In genomic region chrX:79096339-79096638, GRCh38 we compare ENCODE assay signal across 14 cellular contexts. TPM values are rescaled to one million over a fixed set of nuclear protein-coding genes. Genes with fewer than 3 reads are reported as not detected.
A peak's percentile ranks its signal among the peaks of the same experiment; 100 is the strongest.
DNase-seq lines count a peak whose midpoint lies in the region; ATAC-seq, FAIRE-seq and TF ChIP-seq lines count a peak whose summit lies in the region.
"Had no signal": no experiment of that assay in that cellular context is flagged by ENCODE, and none has a peak within 500 bp of the region (broad histone marks: within the 10 kb centered on the region; RNA-seq: fewer than 3 reads in every experiment).

No MANE protein-coding gene starts in this region.

- peak overlapping the region; percentile 100 for H3K27ac ChIP-seq in SK-N-MC
- no peak overlapping the region for H3K27ac ChIP-seq in GM12878 (ENCODE audit: control insufficient read depth, insufficient read depth)
- H3K27ac ChIP-seq: lower lobe of right lung, SJCRH30 had no signal

- no peak for TF ChIP-seq RAD21 in GM12878 (IDR thresholded peaks at IDR 0.05; ENCODE audit: insufficient read depth, low read depth, low read length)

- peak overlapping the region; percentile 49 for H3K4me3 ChIP-seq in SK-N-MC
- no peak overlapping the region for H3K4me3 ChIP-seq in GM12878
- H3K4me3 ChIP-seq: lower lobe of right lung, SJCRH30 had no signal

- no peaks in the 10 kb centered on the region for H3K79me2 ChIP-seq in GM12878 (ENCODE audit: control insufficient read depth, insufficient read depth, low read length)

- DNase-seq in activated T-cell treated with anti-CD3 and anti-CD28 coated beads, Interleukin-2, amount 50 U/mL, for 24 hours: no peak
- DNase-seq in activated T-cell treated with anti-CD3 and anti-CD28 coated beads for 4 hours (no peak), SK-N-MC (ENCODE audit: low read depth, low spot score) (no peak), GM12878 (ENCODE audit: low read depth, low spot score) (no peak), foreskin melanocyte (no peak), NCI-H2081 (lab: John Stamatoyannopoulos, UW) (no peak)
- no peak for DNase-seq in stimulated activated naive B cell treated with anti-CD40 and anti-IgM and Interleukin-4, amounts not matched to agents 10 μg/mL and 1 μg/mL and 100 μg/mL, for 72 hours
- DNase-seq: lower lobe of right lung, right cardiac atrium, SJCRH30 had no signal

- H3K4me1 ChIP-seq in GM12878 (ENCODE audit: control insufficient read depth, insufficient read depth, low read length): no peaks in the 10 kb centered on the region
- H3K4me1 ChIP-seq: lower lobe of right lung, SJCRH30 had no signal

- intact Hi-C loops in GM12878 (cut with micrococcal nuclease; ENCODE audit: unreplicated experiment): no loop called here

- no peak for TF ChIP-seq POLR2A in GM12878 (IDR thresholded peaks at IDR 0.05; ENCODE audit: low read depth, low read length)

- RAD21 ChIA-PET in GM12878 (lab: Charles Lee; ENCODE audit: unreplicated experiment): no interaction called here

- H3K9ac ChIP-seq in SK-N-MC (ENCODE audit: insufficient read length) (peak overlapping the region; percentile 81), GM12878 (ENCODE audit: control insufficient read depth, insufficient read depth, low read length) (no peak overlapping the region)

- TF ChIP-seq EP300 in GM12878 (IDR thresholded peaks at IDR 0.05; ENCODE audit: borderline replicate concordance in 1 of 2, control insufficient read depth in 1 of 2, low read depth in 2 of 2, low read length in 2 of 2): no peak

- H3K27me3 Mint-ChIP-seq in activated T-cell treated with anti-CD3 and anti-CD28 coated beads, Interleukin-2, amount 50 U/mL, for 24 hours: peaks cover 5% of the 10 kb centered on the region
- no peaks in the 10 kb centered on the region for H3K27me3 Mint-ChIP-seq in stimulated activated naive B cell treated with anti-CD40 and anti-IgM and Interleukin-4, amounts not matched to agents 10 μg/mL and 1 μg/mL and 100 μg/mL, for 72 hours
- H3K27me3 Mint-ChIP-seq: brain had no signal

- H3K36me3 ChIP-seq in SK-N-MC (ENCODE audit: insufficient read depth, low read length) (no peaks in the 10 kb centered on the region), GM12878 (ENCODE audit: control insufficient read depth in 2 of 2, insufficient read depth in 2 of 2, low read length in 1 of 2) (no peaks in the 10 kb centered on the region)
- H3K36me3 ChIP-seq: lower lobe of right lung, SJCRH30 had no signal

- H3K36me3 Mint-ChIP-seq in activated T-cell treated with anti-CD3 and anti-CD28 coated beads, Interleukin-2, amount 50 U/mL, for 24 hours (ENCODE audit: low read depth): no peaks in the 10 kb centered on the region
- no peaks in the 10 kb centered on the region for H3K36me3 Mint-ChIP-seq in stimulated activated naive B cell treated with anti-CD40 and anti-IgM and Interleukin-4, amounts not matched to agents 10 μg/mL and 1 μg/mL and 100 μg/mL, for 72 hours
- H3K36me3 Mint-ChIP-seq: brain had no signal

- POLR2A ChIA-PET in GM12878 (lab: Charles Lee): no interaction called here

- H3K4me1 Mint-ChIP-seq in activated T-cell treated with anti-CD3 and anti-CD28 coated beads, Interleukin-2, amount 50 U/mL, for 24 hours (ENCODE audit: low read depth): peaks cover 73% of the 10 kb centered on the region
- H3K4me1 Mint-ChIP-seq in stimulated activated naive B cell treated with anti-CD40 and anti-IgM and Interleukin-4, amounts not matched to agents 10 μg/mL and 1 μg/mL and 100 μg/mL, for 72 hours: peaks cover 10 to 40% of the 10 kb centered on the region in 2 donors
- H3K4me1 Mint-ChIP-seq: brain had no signal

- peak overlapping the region; percentile 46 for H2AFZ ChIP-seq in GM12878 (ENCODE audit: control insufficient read depth, low read depth, low read length)

- no peaks in the 10 kb centered on the region for H4K20me1 ChIP-seq in GM12878 (ENCODE audit: control insufficient read depth, insufficient read depth)

- CTCF ChIA-PET in GM12878 (lab: Yijun Ruan, JAX): no interaction called here

- no TSS peak for BruUV-seq in GM12878 (replicated peaks; lab: Mats Ljungman, UMichigan)

- no peak overlapping the region for H3K4me2 ChIP-seq in GM12878 (ENCODE audit: control insufficient read depth, insufficient read depth)

- no peak for TF ChIP-seq CTCF in GM12878 (IDR thresholded peaks at IDR 0.05 in 2 of 3, conservative IDR thresholded peaks at IDR 0.05 in 1 of 3; ENCODE audit: control insufficient read depth in 2 of 3, extremely low read depth in 1 of 3, insufficient read depth in 1 of 3, low read depth in 3 of 3, low read length in 3 of 3)

- H3K9me3 Mint-ChIP-seq in activated T-cell treated with anti-CD3 and anti-CD28 coated beads, Interleukin-2, amount 50 U/mL, for 24 hours: peaks cover 4% of the 10 kb centered on the region
- H3K9me3 Mint-ChIP-seq in stimulated activated naive B cell treated with anti-CD40 and anti-IgM and Interleukin-4, amounts not matched to agents 10 μg/mL and 1 μg/mL and 100 μg/mL, for 72 hours: peaks cover 0 to 4% of the 10 kb centered on the region in 2 donors
- H3K9me3 Mint-ChIP-seq: brain had no signal

- ATAC-seq in GM12878 (no peak), GM19397 (IDR thresholded peaks at IDR 0.05; ENCODE audit: unreplicated experiment) (no peak)
- ATAC-seq in stimulated activated naive B cell treated with anti-CD40 and anti-IgM and Interleukin-4, amounts not matched to agents 10 μg/mL and 1 μg/mL and 100 μg/mL, for 72 hours (replicated peaks): no peak

- FAIRE-seq in GM12878 (lab: Jason Lieb, UNC): no peak
- FAIRE-seq: G401.6, TTC549 had no signal

- no peaks in the 10 kb centered on the region for H3K27me3 ChIP-seq in GM12878 (replicated peaks in 1 of 2; ENCODE audit: control insufficient read depth in 2 of 2, insufficient read depth in 2 of 2, low read length in 1 of 2)
- H3K27me3 ChIP-seq: SJCRH30 had no signal

- in situ Hi-C loops in GM12878 (cut with MboI): no loop called here

- peak overlapping the region; percentile 45 for H3K4me3 Mint-ChIP-seq in activated T-cell treated with anti-CD3 and anti-CD28 coated beads, Interleukin-2, amount 50 U/mL, for 24 hours
- H3K4me3 Mint-ChIP-seq in stimulated activated naive B cell treated with anti-CD40 and anti-IgM and Interleukin-4, amounts not matched to agents 10 μg/mL and 1 μg/mL and 100 μg/mL, for 72 hours: no peak overlapping the region
- H3K4me3 Mint-ChIP-seq: brain had no signal

- SMC1A ChIA-PET in GM12878 (lab: Charles Lee; ENCODE audit: uncharacterized antibody, unreplicated experiment): interaction anchor here (1.1 to 3.0 kb wide), 3 partner anchors 11 to 52 kb away, joined by 3 to 15 read pairs (median 4); no protein-coding TSS in a partner anchor

- H3K27ac Mint-ChIP-seq in activated T-cell treated with anti-CD3 and anti-CD28 coated beads, Interleukin-2, amount 50 U/mL, for 24 hours: peak overlapping the region; percentile 91
- H3K27ac Mint-ChIP-seq in stimulated activated naive B cell treated with anti-CD40 and anti-IgM and Interleukin-4, amounts not matched to agents 10 μg/mL and 1 μg/mL and 100 μg/mL, for 72 hours: peak overlapping the region; percentile 42
- H3K27ac Mint-ChIP-seq: brain had no signal

- 5% methylated on average over 1 of the region's 1 CpG for WGBS in GM12878 (ENCODE audit: insufficient coverage, insufficient replicate concordance, low lambda C conversion rate, missing lambda C conversion rate)

- H3K9me3 ChIP-seq in SK-N-MC (ENCODE audit: low read depth, low read length) (no peaks in the 10 kb centered on the region; the same call in 1 of the 2 replicates), GM12878 (replicated peaks; ENCODE audit: control insufficient read depth, insufficient read depth, low read length) (no peaks in the 10 kb centered on the region)
- H3K9me3 ChIP-seq: lower lobe of right lung, SJCRH30 had no signal

TF ChIP-seq in GM12878, 131 proteins besides CTCF, POLR2A, EP300 and RAD21:
- TF ChIP-seq SRF (IDR thresholded peaks at IDR 0.05; ENCODE audit: low read depth in 2 of 2, low read length in 2 of 2): peak in 1 of 2 experiments; percentile 68; a peak in 2 of 4 replicates
- no peak for TF ChIP-seq EGR1 (IDR thresholded peaks at IDR 0.05; ENCODE audit: borderline replicate concordance in 1 of 2, low read depth in 2 of 2, low read length in 2 of 2)

RNA-seq across cellular contexts. Expression of gene GPR174, which starts 48.2 kb away (rescaled TPM):
- 163 and 164 TPM in 2 replicates for total RNA-seq in GM12878 (2013; cell fraction: nucleolus; rRNA removed)
- 6.6 and 7.7 TPM in 2 replicates for total RNA-seq in GM12878 (2014; rRNA removed)
- total RNA-seq in GM12878 (2014; rRNA removed; fragmentation: Illumina TruSeq; extraction: Trizol): 6.4 and 7.4 TPM in 2 replicates
- 5.5 and 5.7 TPM in 2 replicates for total RNA-seq in GM12878 (2021)
- 4.6 TPM for polyA plus RNA-seq in GM12878 (2011; ENCODE audit: low read depth)
- 116 and 118 TPM in 2 replicates for polyA plus RNA-seq in GM12878 (2011; rRNA removed)
- polyA plus RNA-seq in GM12878 (2011; cell fraction: cytosol; rRNA removed): 68.1 and 86.2 TPM in 2 replicates
- 84.7 and 106 TPM in 2 replicates for polyA plus RNA-seq in GM12878 (2011; cell fraction: nucleus; rRNA removed)
- polyA plus RNA-seq in GM12878 (2012): 3.7 and 3.9 TPM in 2 replicates
- 6.8 and 7.4 TPM in 2 replicates for polyA plus RNA-seq in GM12878 (2014; fragmentation: Illumina TruSeq; extraction: Trizol)
- polyA plus RNA-seq in GM12878 (2014; fragmentation: Nextera tagmentation; extraction: Ambion mirVana): 1 to 10 TPM; 1.2 to 1.3 TPM
- 4.1 and 5.2 TPM in 2 replicates for polyA plus RNA-seq in GM12878 (2014; rRNA removed)
- polyA plus RNA-seq in GM12878 (2016; fragmentation: Nextera tagmentation; extraction: Ambion mirVana): 1 to 10 TPM; 2.5 to 2.9 TPM
- polyA minus RNA-seq in GM12878 (2011; rRNA and poly(A)+ RNA removed): 406 and 510 TPM in 2 replicates
- polyA minus RNA-seq in GM12878 (2011; cell fraction: cytosol; rRNA and poly(A)+ RNA removed): 58.7 and 63.0 TPM in 2 replicates
- 182 and 202 TPM in 2 replicates for polyA minus RNA-seq in GM12878 (2011; cell fraction: nucleus; rRNA and poly(A)+ RNA removed)
